In the genomic region with DNA sequence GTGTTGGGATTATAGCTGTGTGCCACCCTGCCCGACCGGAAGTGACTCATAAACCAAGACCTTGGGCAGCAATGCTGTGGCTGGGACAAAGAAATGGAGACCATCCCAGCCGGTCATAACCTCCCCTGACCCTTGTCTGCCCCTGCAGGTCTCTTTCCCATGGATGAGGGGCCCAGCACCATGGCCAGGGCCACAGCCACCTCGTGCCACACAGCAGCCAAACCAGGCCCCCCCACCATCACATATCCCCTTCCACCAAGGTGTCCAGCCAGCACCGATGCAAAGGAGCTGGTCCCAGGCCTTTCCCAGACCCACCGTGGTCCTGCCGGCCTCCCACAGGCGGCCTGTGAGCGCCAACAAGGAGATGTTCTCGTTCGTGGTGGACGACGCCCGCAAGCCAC, we compare ENCODE assay signal across 26 cellular contexts. TPM values are rescaled to one million over a fixed set of nuclear protein-coding genes. Genes with fewer than 3 reads are reported as not detected.
"Had no signal": no experiment of that assay in that cellular context is flagged by ENCODE, and none has a peak within 500 bp of the region (broad histone marks: within the 10 kb centered on the region; RNA-seq: fewer than 3 reads in every experiment).

No MANE protein-coding gene starts in this region.

- H3K9ac ChIP-seq: neural progenitor cell had no signal

- H3K4me3 ChIP-seq: colonic mucosa, left ventricle myocardium inferior, mucosa of descending colon, neural progenitor cell, prostate gland, suprapubic skin, transverse colon had no signal

- H3K4me1 ChIP-seq: colonic mucosa, left ventricle myocardium inferior, neural progenitor cell, prostate gland had no signal

- ATAC-seq: activated CD4-positive, CD25-positive, alpha-beta regulatory T cell treated with anti-CD3 and anti-CD28 coated beads, Interleukin-2, amount 50 U/mL, for 24 hours; activated T-cell treated with anti-CD3 and anti-CD28 coated beads, Interleukin-2, amount 50 U/mL, for 72 hours; mucosa of descending colon; naive thymus-derived CD4-positive, alpha-beta T cell; right cardiac atrium; stimulated activated naive CD8-positive, alpha-beta T cell treated with anti-CD3 and anti-CD28 coated beads, Interleukin-15, amount 100 ng/mL, for 72 hours had no signal

- FAIRE-seq: endometrium, frontal cortex, small intestine had no signal

- H3K36me3 ChIP-seq: colonic mucosa, left ventricle myocardium inferior, neural progenitor cell, prostate gland, suprapubic skin, transverse colon had no signal

- DNase-seq: activated CD4-positive, alpha-beta T cell treated with anti-CD3 and anti-CD28 coated beads, Interleukin-2, amount 10 ng/mL, durations not matched to agents 7 days and 5 days; activated CD8-positive, alpha-beta memory T cell treated with anti-CD3 and anti-CD28 coated beads for 24 hours; activated effector memory CD4-positive, alpha-beta T cell treated with anti-CD3 and anti-CD28 coated beads, Interleukin-2, amount 50 U/mL, for 16 hours; activated naive CD4-positive, alpha-beta T cell treated with anti-CD3 and anti-CD28 coated beads, Interleukin-2, amount 50 U/mL, for 16 hours; activated T-cell treated with anti-CD3 and anti-CD28 coated beads, Interleukin-2, amount 50 U/mL, for 72 hours; aorta; colonic mucosa; head of caudate nucleus; left ventricle myocardium inferior; mucosa of descending colon; naive thymus-derived CD4-positive, alpha-beta T cell; small intestine; stimulated activated CD4-positive, alpha-beta T cell treated with anti-CD3 and anti-CD28 coated beads, Interleukin-15, amount 100 ng/mL, for 24 hours; stimulated activated CD4-positive, alpha-beta T cell treated with anti-CD3 and anti-CD28 coated beads, Interleukin-2, amount 100 ng/mL, for 48 hours; stimulated activated naive CD8-positive, alpha-beta T cell treated with anti-CD3 and anti-CD28 coated beads, Interleukin-15, amount 100 ng/mL, for 72 hours; T1000; transverse colon had no signal

- H3K9me3 ChIP-seq: colonic mucosa, left ventricle myocardium inferior, mucosa of descending colon, prostate gland, suprapubic skin, transverse colon had no signal

- H3K27me3 ChIP-seq: colonic mucosa, neural progenitor cell, suprapubic skin, transverse colon had no signal

- H3K27ac ChIP-seq: colonic mucosa, left ventricle myocardium inferior, neural progenitor cell, prostate gland, suprapubic skin, transverse colon had no signal

- H2AFZ ChIP-seq: neural progenitor cell had no signal

- H3K4me2 ChIP-seq: neural progenitor cell had no signal

RNA-seq across cellular contexts. Expression of a gene that starts 42.2 kb away (rescaled TPM):
- total RNA-seq: activated CD4-positive, alpha-beta T cell treated with anti-CD3 and anti-CD28 coated beads, Interleukin-2, amount 10 ng/mL, durations not matched to agents 7 days and 5 days; left ventricle myocardium inferior; osteocyte; T-helper 1 cell treated with Interleukin-12 subunit alpha and Interleukin-12 subunit beta and Interleukin-4 antibody, amounts not matched to agents 30 ng/mL and 1 ng/mL, for 36 hours had no signal
- polyA plus RNA-seq: naive thymus-derived CD4-positive, alpha-beta T cell had no signal
